Comparison of ENCODE assay signal across 22 cellular contexts in genomic region chr10:102468683-102469082, GRCh38. TPM values are rescaled to one million over a fixed set of nuclear protein-coding genes. Genes with fewer than 3 reads are reported as not detected.
DNase-seq lines count a peak whose midpoint lies in the region; ATAC-seq, FAIRE-seq and TF ChIP-seq lines count a peak whose summit lies in the region.
"Had no signal": no experiment of that assay in that cellular context is flagged by ENCODE, and none has a peak within 500 bp of the region (broad histone marks: within the 10 kb centered on the region; RNA-seq: fewer than 3 reads in every experiment).

No MANE protein-coding gene starts in this region.

- no peaks in the 10 kb centered on the region for H3K9me3 Mint-ChIP-seq in activated T-helper 17 cell treated with anti-CD3 and anti-CD28 coated beads, Interleukin-2, amount 50 U/mL, for 72 hours
- no peaks in the 10 kb centered on the region for H3K9me3 Mint-ChIP-seq in type B pancreatic cell
- H3K9me3 Mint-ChIP-seq: activated CD8-positive, alpha-beta T cell treated with anti-CD3 and anti-CD28 coated beads for 36 hours had no signal

- H3K36me3 Mint-ChIP-seq in activated T-helper 17 cell treated with anti-CD3 and anti-CD28 coated beads, Interleukin-2, amount 50 U/mL, for 72 hours (ENCODE audit: low read depth) = peaks cover 6% of the 10 kb centered on the region
- peaks cover under 1% of the 10 kb centered on the region for H3K36me3 Mint-ChIP-seq in type B pancreatic cell

- peaks cover 0 to 36% (median 0%) of the 10 kb centered on the region in 6 donors for H3K36me3 ChIP-seq in spleen
- H3K36me3 ChIP-seq: adrenal gland had no signal

- H3K27ac Mint-ChIP-seq in activated T-helper 17 cell treated with anti-CD3 and anti-CD28 coated beads, Interleukin-2, amount 50 U/mL, for 72 hours = peak overlapping the region; percentile 61
- H3K27ac Mint-ChIP-seq in type B pancreatic cell = no peak overlapping the region
- H3K27ac Mint-ChIP-seq: activated CD8-positive, alpha-beta T cell treated with anti-CD3 and anti-CD28 coated beads for 36 hours had no signal

- intact Hi-C loops in spleen (cut with DNase I; ENCODE audit: low total_unique reads) = no loop called here

- TF ChIP-seq POLR2A in spleen (IDR thresholded peaks at IDR 0.05) = no peak

- 85 to 92% (median 91%) methylated on average over 8 to 9 of the region's 9 CpGs for WGBS in spleen, 5 donors

- H3K4me3 Mint-ChIP-seq in activated T-helper 17 cell treated with anti-CD3 and anti-CD28 coated beads, Interleukin-2, amount 50 U/mL, for 72 hours = no peak overlapping the region
- no peak overlapping the region for H3K4me3 Mint-ChIP-seq in type B pancreatic cell
- H3K4me3 Mint-ChIP-seq: activated CD8-positive, alpha-beta T cell treated with anti-CD3 and anti-CD28 coated beads for 36 hours had no signal

- H3K4me3 ChIP-seq in spleen = no peak overlapping the region
- H3K4me3 ChIP-seq: adrenal gland had no signal

- peaks cover 0 to 44% (median 4%) of the 10 kb centered on the region in 6 donors for H3K4me1 ChIP-seq in spleen
- H3K4me1 ChIP-seq: adrenal gland had no signal

- peaks cover 3% of the 10 kb centered on the region for H3K4me1 Mint-ChIP-seq in activated T-helper 17 cell treated with anti-CD3 and anti-CD28 coated beads, Interleukin-2, amount 50 U/mL, for 72 hours
- peaks cover 2% of the 10 kb centered on the region for H3K4me1 Mint-ChIP-seq in type B pancreatic cell (ENCODE audit: unreplicated experiment)

- ATAC-seq in activated T-helper 17 cell treated with anti-CD3 and anti-CD28 coated beads, Interleukin-2, amount 50 U/mL, for 72 hours (replicated peaks) = no peak
- ATAC-seq: activated CD4-positive, CD25-positive, alpha-beta regulatory T cell treated with anti-CD3 and anti-CD28 coated beads, Interleukin-2, amount 50 U/mL, for 24 hours; activated CD8-positive, alpha-beta T cell treated with anti-CD3 and anti-CD28 coated beads for 36 hours had no signal

- TF ChIP-seq CTCF in spleen (IDR thresholded peaks at IDR 0.05 in 8 of 11, conservative IDR thresholded peaks at IDR 0.05 in 3 of 11) (no peak), type B pancreatic cell (conservative IDR thresholded peaks at IDR 0.05) (no peak)

- H3K27me3 Mint-ChIP-seq in activated T-helper 17 cell treated with anti-CD3 and anti-CD28 coated beads, Interleukin-2, amount 50 U/mL, for 72 hours = no peaks in the 10 kb centered on the region
- H3K27me3 Mint-ChIP-seq in type B pancreatic cell = peaks cover under 1% of the 10 kb centered on the region
- H3K27me3 Mint-ChIP-seq: activated CD8-positive, alpha-beta T cell treated with anti-CD3 and anti-CD28 coated beads for 36 hours had no signal

- no peaks in the 10 kb centered on the region for H3K9me3 ChIP-seq in spleen
- H3K9me3 ChIP-seq: adrenal gland had no signal

- peak; percentile 55 for DNase-seq in GM03348 (ENCODE audit: low spot score)
- DNase-seq in hepatic stellate cell (ENCODE audit: low spot score) = peak; percentile 67
- DNase-seq in spleen = no peak
- no peak for DNase-seq in NCI-H2081 (lab: John Stamatoyannopoulos, UW)
- DNase-seq in type B pancreatic cell (ENCODE audit: extremely low spot score, unreplicated experiment) = no peak
- no peak for DNase-seq in HTR-8/SVneo (ENCODE audit: insufficient read length, low spot score)
- DNase-seq in NCI-H774 (lab: John Stamatoyannopoulos, UW) = no peak
- DNase-seq: activated CD8-positive, alpha-beta T cell treated with anti-CD3 and anti-CD28 coated beads for 36 hours; activated naive CD4-positive, alpha-beta T cell; activated T-cell treated with anti-CD3 and anti-CD28 coated beads for 4 hours; adrenal gland; hippocampal formation; Karpas-422; NCI-H1930; NCI-H226; NCI-H82 had no signal

- H3K27ac ChIP-seq in spleen = peak overlapping the region in 7 of 8 donors; percentile 44 to 88 (median 78)

- no peak for FAIRE-seq in HTR-8/SVneo (lab: Jason Lieb, UNC)
- FAIRE-seq: bronchial epithelial cell, endometrium had no signal

- H3K27me3 ChIP-seq in spleen (replicated peaks in 1 of 7) = no peaks in the 10 kb centered on the region
- H3K27me3 ChIP-seq: adrenal gland had no signal

RNA-seq across cellular contexts. Expression of gene C10orf95, which starts 17.3 kb away (rescaled TPM):
- total RNA-seq in activated T-helper 17 cell treated with anti-CD3 and anti-CD28 coated beads, Interleukin-2, amount 50 U/mL, for 72 hours = under 1 TPM; 0.29 to 0.39 TPM
- total RNA-seq in spleen (under 1 TPM in 4 of 7 donors, not detected in 3; 0.33 to 0.77 (median 0.47) TPM), type B pancreatic cell (ENCODE audit: low replicate concordance) (0.75 and 2.3 TPM in 2 replicates)
- under 1 TPM; 0.06 to 0.33 (median 0.18) TPM for polyA plus RNA-seq in spleen
- total RNA-seq: subcutaneous adipose tissue had no signal
- polyA plus RNA-seq: fibroblast of lung had no signal

RNA-seq across cellular contexts. Expression of gene ACTR1A, which starts 33.8 kb away (rescaled TPM):
- total RNA-seq in activated T-helper 17 cell treated with anti-CD3 and anti-CD28 coated beads, Interleukin-2, amount 50 U/mL, for 72 hours = 10 to 100 TPM; 43.0 to 74.4 TPM
- total RNA-seq in spleen = 10 to 100 TPM; 64.0 to 90.8 (median 76.7) TPM
- 10 to 100 TPM; 25.5 to 54.3 (median 34.7) TPM for polyA plus RNA-seq in spleen
- total RNA-seq in type B pancreatic cell (ENCODE audit: low replicate concordance) = 73.1 and 95.4 TPM in 2 replicates

RNA-seq across cellular contexts. Expression of gene SUFU, which starts 35.1 kb away (rescaled TPM):
- 10 to 100 TPM; 11.1 to 16.2 TPM for total RNA-seq in activated T-helper 17 cell treated with anti-CD3 and anti-CD28 coated beads, Interleukin-2, amount 50 U/mL, for 72 hours
- total RNA-seq in spleen (10 to 100 TPM; 11.4 to 21.9 (median 15.1) TPM), type B pancreatic cell (ENCODE audit: low replicate concordance) (18.5 and 29.4 TPM in 2 replicates)
- polyA plus RNA-seq in spleen = 1 to 10 TPM; 2.0 to 6.3 (median 2.8) TPM

RNA-seq across cellular contexts. Expression of gene CUEDC2, which starts 36.3 kb away (rescaled TPM):
- total RNA-seq in activated T-helper 17 cell treated with anti-CD3 and anti-CD28 coated beads, Interleukin-2, amount 50 U/mL, for 72 hours = 10 to 100 TPM; 53.3 to 58.5 TPM
- total RNA-seq in spleen (10 to 100 TPM; 35.3 to 48.4 (median 43.0) TPM), type B pancreatic cell (ENCODE audit: low replicate concordance) (44.5 and 86.1 TPM in 2 replicates)
- 10 to 100 TPM; 48.5 to 59.1 (median 58.7) TPM for polyA plus RNA-seq in spleen

RNA-seq across cellular contexts. Expression of gene FBXL15, which starts 48.0 kb away (rescaled TPM):
- 10 to 100 TPM; 12.6 to 15.4 TPM for total RNA-seq in activated T-helper 17 cell treated with anti-CD3 and anti-CD28 coated beads, Interleukin-2, amount 50 U/mL, for 72 hours
- 10 to 100 TPM; 16.7 to 27.9 (median 22.8) TPM for total RNA-seq in spleen
- 10 to 100 TPM; 17.6 to 28.7 (median 23.6) TPM for polyA plus RNA-seq in spleen
- 14.8 and 19.0 TPM in 2 replicates for total RNA-seq in type B pancreatic cell (ENCODE audit: low replicate concordance)

Comparison
In these comparisons a context has a peak if more than half of its experiments do, and no peak if none do; other contexts are left out.
1. DNase-seq: peak in GM03348 (single experiment) and hepatic stellate cell (single experiment); none in spleen (single experiment), NCI-H2081 (0 of 2), type B pancreatic cell (single experiment), HTR-8/SVneo (single experiment) and NCI-H774 (single experiment).